ENCODE assay signal across 16 cellular contexts in genomic region chr16:88141580-88141979, GRCh38.
DNase-seq lines count a peak whose midpoint lies in the region; ATAC-seq and TF ChIP-seq lines count a peak whose summit lies in the region.
"Had no signal": no experiment of that assay in that cellular context is flagged by ENCODE, and none has a peak within 500 bp of the region (broad histone marks: within the 10 kb centered on the region; RNA-seq: fewer than 3 reads in every experiment).

No MANE protein-coding gene starts in this region.

- H3K36me3 ChIP-seq in lower lobe of right lung (no peaks in the 10 kb centered on the region), aorta (ENCODE audit: control insufficient read depth in 1 of 2, insufficient read depth in 2 of 2, low read length in 1 of 2) (no peaks in the 10 kb centered on the region)
- H3K36me3 ChIP-seq: HAP-1 had no signal

- no peaks in the 10 kb centered on the region for H3K4me1 Mint-ChIP-seq in CD14-positive monocyte
- H3K4me1 Mint-ChIP-seq: CD4-positive, CD25-positive, alpha-beta regulatory T cell; CD8-positive, alpha-beta memory T cell had no signal

- intact Hi-C loops in CD14-positive monocyte (cut with micrococcal nuclease) (no loop called here), lower lobe of right lung (cut with DNase I) (no loop called here), aorta (cut with DNase I) (no loop called here)

- 53 to 71% methylated on average over 11 to 13 of the region's 13 CpGs for WGBS in aorta, 2 donors

- peaks cover 1 to 9% (median 6%) of the 10 kb centered on the region in 3 donors for H3K27me3 Mint-ChIP-seq in CD14-positive monocyte (ENCODE audit: low read depth in 3 of 3)

- H3K36me3 Mint-ChIP-seq in CD14-positive monocyte = no peaks in the 10 kb centered on the region
- H3K36me3 Mint-ChIP-seq: CD4-positive, CD25-positive, alpha-beta regulatory T cell had no signal

- no peak overlapping the region for H3K27ac ChIP-seq in lower lobe of right lung
- no peak overlapping the region for H3K27ac ChIP-seq in aorta (ENCODE audit: low read depth in 1 of 2, low read length in 2 of 2)

- TF ChIP-seq CTCF in CD14-positive monocyte (IDR thresholded peaks at IDR 0.05) (no peak), lower lobe of right lung (IDR thresholded peaks at IDR 0.05) (no peak)

- DNase-seq in CD14-positive monocyte (ENCODE audit: low spot score) = peak; percentile 15
- peak; percentile 63 for DNase-seq in ELF-1 (ENCODE audit: low read depth, low spot score)
- peak; percentile 22 for DNase-seq in lower lobe of right lung
- peak; percentile 12 to 35 for DNase-seq in aorta
- DNase-seq in iPS-NIHi11 (ENCODE audit: low spot score) = no peak
- DNase-seq in activated CD8-positive, alpha-beta memory T cell treated with anti-CD3 and anti-CD28 coated beads for 24 hours = no peak
- DNase-seq: C1 segment of cervical spinal cord; CD4-positive, CD25-positive, alpha-beta regulatory T cell; CD8-positive, alpha-beta memory T cell; DMS 273 treated with DMSO at 0.1 percent for 48 hours; DMS79; EL; GF-D8; GOT3; HFFc6 had no signal

- H3K4me1 ChIP-seq in lower lobe of right lung = no peaks in the 10 kb centered on the region
- H3K4me1 ChIP-seq in aorta (ENCODE audit: control insufficient read depth in 1 of 2, insufficient read depth in 2 of 2, low read length in 2 of 2) = no peaks in the 10 kb centered on the region
- H3K4me1 ChIP-seq: HAP-1 had no signal

- peaks cover 11 to 26% (median 16%) of the 10 kb centered on the region in 7 donors for H3K9me3 Mint-ChIP-seq in CD14-positive monocyte

- peak overlapping the region in 1 of 7 donors; percentile 42 for H3K27ac Mint-ChIP-seq in CD14-positive monocyte
- H3K27ac Mint-ChIP-seq: CD4-positive, CD25-positive, alpha-beta regulatory T cell; CD8-positive, alpha-beta memory T cell; HFFc6 had no signal

- no peak overlapping the region for H3K4me3 ChIP-seq in lower lobe of right lung
- H3K4me3 ChIP-seq in aorta (ENCODE audit: low read length in 2 of 2) = no peak overlapping the region
- H3K4me3 ChIP-seq: HAP-1 had no signal

- no peak overlapping the region for H3K4me3 Mint-ChIP-seq in CD14-positive monocyte
- H3K4me3 Mint-ChIP-seq: CD4-positive, CD25-positive, alpha-beta regulatory T cell; CD8-positive, alpha-beta memory T cell; HFFc6 had no signal

- ATAC-seq in lower lobe of right lung (no peak), aorta (ENCODE audit: low FRiP score) (no peak)

- H3K9me3 ChIP-seq in lower lobe of right lung (peaks cover 9% of the 10 kb centered on the region), aorta (ENCODE audit: control insufficient read depth, low read length) (peaks cover 2% of the 10 kb centered on the region)
- H3K9me3 ChIP-seq: HAP-1 had no signal

- H3K27me3 ChIP-seq in lower lobe of right lung (ENCODE audit: low read depth) = no peaks in the 10 kb centered on the region
- H3K27me3 ChIP-seq in aorta (ENCODE audit: control insufficient read depth in 1 of 2, insufficient read depth in 2 of 2, low read length in 1 of 2) = no peaks in the 10 kb centered on the region

Comparison
In these comparisons a context has a peak if more than half of its experiments do, and no peak if none do; other contexts are left out.
1. DNase-seq: peak in CD14-positive monocyte (single experiment), ELF-1 (single experiment), lower lobe of right lung (single experiment) and aorta (2 of 2); none in iPS-NIHi11 (single experiment) and activated CD8-positive, alpha-beta memory T cell treated with anti-CD3 and anti-CD28 coated beads for 24 hours (single experiment).